8 cellular contexts compared by ENCODE assay signal in the genomic region with DNA sequence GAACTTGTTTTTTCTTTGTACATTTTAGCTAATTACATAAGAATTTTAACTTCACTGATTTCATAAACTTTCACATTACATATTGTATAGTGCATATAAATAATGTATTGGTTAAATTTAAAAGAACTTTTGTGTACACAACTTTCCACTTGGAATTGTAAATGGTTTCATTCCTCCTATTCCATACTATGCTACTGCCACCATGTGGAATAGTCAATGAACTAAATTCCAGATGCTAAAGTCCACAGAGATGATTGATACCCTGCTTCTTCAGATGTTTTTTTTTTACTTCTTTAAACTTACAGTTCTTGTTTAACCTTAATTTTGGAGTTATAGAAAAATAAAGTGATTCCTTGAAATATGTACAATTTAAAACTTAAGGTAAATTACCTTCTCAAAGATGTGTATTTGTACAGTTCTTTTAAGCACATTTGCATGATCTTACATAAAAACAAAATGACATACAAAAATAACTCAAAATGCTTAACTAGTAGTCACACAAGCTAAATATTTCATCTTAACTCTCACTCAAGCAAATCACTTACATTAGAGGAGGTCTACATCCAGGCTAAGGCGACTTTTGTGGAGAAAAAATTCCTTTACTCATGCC.
A peak's percentile ranks its signal among the peaks of the same experiment; 100 is the strongest.
DNase-seq lines count a peak whose midpoint lies in the region; ATAC-seq lines count a peak whose summit lies in the region.

No MANE protein-coding gene starts in this region.

- no peaks in the 10 kb centered on the region for H3K4me1 Mint-ChIP-seq in activated CD8-positive, alpha-beta T cell treated with anti-CD3 and anti-CD28 coated beads, Interleukin-2, amount 10 ng/mL, durations not matched to agents 7 days and 5 days (ENCODE audit: low read depth)

- H3K9ac ChIP-seq in SK-N-MC (ENCODE audit: insufficient read length) (no peak overlapping the region), Karpas-422 (ENCODE audit: low read length) (no peak overlapping the region)

- H3K4me2 ChIP-seq in Karpas-422 (ENCODE audit: low read depth, low read length, poor library complexity, severe bottlenecking), result no peak overlapping the region

- no peaks in the 10 kb centered on the region for H3K4me1 ChIP-seq in Karpas-422 (ENCODE audit: low read length)

- no peaks in the 10 kb centered on the region for H3K27me3 Mint-ChIP-seq in activated CD8-positive, alpha-beta T cell treated with anti-CD3 and anti-CD28 coated beads, Interleukin-2, amount 10 ng/mL, durations not matched to agents 7 days and 5 days (ENCODE audit: low read depth)

- no peak overlapping the region for H3K27ac Mint-ChIP-seq in activated CD8-positive, alpha-beta T cell treated with anti-CD3 and anti-CD28 coated beads, Interleukin-2, amount 10 ng/mL, durations not matched to agents 7 days and 5 days

- H3K27ac ChIP-seq in SK-N-MC (no peak overlapping the region), Karpas-422 (ENCODE audit: low read length) (no peak overlapping the region)

- H3K9me2 ChIP-seq in Karpas-422 (replicated peaks; ENCODE audit: insufficient read depth, low read length), result no peaks in the 10 kb centered on the region

- in situ Hi-C loops in ACHN (cut with HindIII; ENCODE audit: low pct_ligation_motif_present, low pct_unique_long_range_greater_than_20kb, low sequenced_read_pairs), result loop anchor here (25.0 kb wide), 1 partner anchor 530 kb away; no protein-coding TSS in a partner anchor

- H3K79me2 ChIP-seq in Karpas-422 (ENCODE audit: low read length), result no peaks in the 10 kb centered on the region

- H3K36me3 ChIP-seq in SK-N-MC (ENCODE audit: insufficient read depth, low read length), result no peaks in the 10 kb centered on the region
- no peaks in the 10 kb centered on the region for H3K36me3 ChIP-seq in Karpas-422 (ENCODE audit: insufficient read depth, low read length)

- DNase-seq in ACHN, result peak; percentile 65
- peak; percentile 65 for DNase-seq in H4 (ENCODE audit: low spot score)
- peak; percentile 12 for DNase-seq in SK-N-MC (ENCODE audit: low read depth, low spot score)
- DNase-seq in iPS-NIHi11 (ENCODE audit: low spot score), result peak; percentile 29
- DNase-seq in activated CD8-positive, alpha-beta T cell treated with anti-CD3 and anti-CD28 coated beads, Interleukin-2, amount 10 ng/mL, durations not matched to agents 7 days and 5 days, result no peak
- DNase-seq in Karpas-422, result no peak

- no peaks in the 10 kb centered on the region for H3K27me3 ChIP-seq in Karpas-422 (ENCODE audit: low read length)

- H4K20me1 ChIP-seq in Karpas-422 (ENCODE audit: insufficient read depth, low read depth, low read length), result no peaks in the 10 kb centered on the region

- H2AFZ ChIP-seq in Karpas-422 (ENCODE audit: low read length), result no peak overlapping the region

- H3K9me3 Mint-ChIP-seq in activated CD8-positive, alpha-beta T cell treated with anti-CD3 and anti-CD28 coated beads, Interleukin-2, amount 10 ng/mL, durations not matched to agents 7 days and 5 days (ENCODE audit: insufficient read depth), result no peaks in the 10 kb centered on the region

- H3K9me3 ChIP-seq in SK-N-MC (ENCODE audit: low read depth, low read length), result no peaks in the 10 kb centered on the region
- peaks cover 17% of the 10 kb centered on the region; the same call in 1 of the 2 replicates for H3K9me3 ChIP-seq in Karpas-422 (ENCODE audit: low read length)

- no peak overlapping the region for H3K4me3 Mint-ChIP-seq in activated CD8-positive, alpha-beta T cell treated with anti-CD3 and anti-CD28 coated beads, Interleukin-2, amount 10 ng/mL, durations not matched to agents 7 days and 5 days

- POLR2A ChIA-PET in activated CD8-positive, alpha-beta T cell treated with anti-CD3 and anti-CD28 coated beads, Interleukin-2, amount 10 ng/mL, durations not matched to agents 7 days and 5 days (lab: Charles Lee), result no interaction called here

- H3K4me3 ChIP-seq in SK-N-MC (no peak overlapping the region), Karpas-422 (ENCODE audit: low read length) (no peak overlapping the region)

- CTCF ChIA-PET in activated CD8-positive, alpha-beta T cell treated with anti-CD3 and anti-CD28 coated beads, Interleukin-2, amount 10 ng/mL, durations not matched to agents 7 days and 5 days (lab: Charles Lee), result no interaction called here

- no peaks in the 10 kb centered on the region for H3K36me3 Mint-ChIP-seq in activated CD8-positive, alpha-beta T cell treated with anti-CD3 and anti-CD28 coated beads, Interleukin-2, amount 10 ng/mL, durations not matched to agents 7 days and 5 days (ENCODE audit: low read depth)

- ATAC-seq in activated CD8-positive, alpha-beta T cell treated with anti-CD3 and anti-CD28 coated beads, Interleukin-2, amount 10 ng/mL, durations not matched to agents 7 days and 5 days, result no peak
- ATAC-seq in HG03196 (IDR thresholded peaks at IDR 0.05; ENCODE audit: unreplicated experiment) (no peak), HG03354 (IDR thresholded peaks at IDR 0.05; ENCODE audit: poor library complexity, severe bottlenecking, unreplicated experiment) (no peak)

Comparison
In these comparisons a context has a peak if more than half of its experiments do, and no peak if none do; other contexts are left out.
1. DNase-seq: peak in ACHN (single experiment), H4 (single experiment), SK-N-MC (single experiment) and iPS-NIHi11 (single experiment); none in activated CD8-positive, alpha-beta T cell treated with anti-CD3 and anti-CD28 coated beads, Interleukin-2, amount 10 ng/mL, durations not matched to agents 7 days and 5 days (single experiment) and Karpas-422 (single experiment).